Comparison of ENCODE assay signal across 8 cellular contexts in the genomic region with DNA sequence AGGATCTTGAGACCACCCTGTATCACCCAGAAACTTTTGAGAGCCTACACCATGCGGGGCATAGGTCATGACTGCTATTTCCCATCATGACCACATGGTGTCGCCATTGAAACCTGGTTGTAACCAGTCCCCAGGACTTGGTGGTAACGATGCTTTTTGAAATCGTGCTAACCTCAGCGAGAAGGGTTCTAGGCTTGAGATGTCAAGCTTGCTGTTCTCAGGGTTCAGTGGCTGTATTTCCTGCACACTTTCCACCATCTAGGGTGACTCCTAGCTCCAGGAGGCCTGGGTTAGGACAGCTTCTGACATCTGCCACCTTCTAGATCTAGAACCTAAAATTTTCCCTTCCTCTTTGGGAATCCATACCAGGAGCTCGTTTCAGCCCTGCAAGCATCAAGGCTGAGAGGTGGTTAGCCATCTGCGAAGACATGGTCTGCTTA. TPM values are rescaled to one million over a fixed set of nuclear protein-coding genes. Genes with fewer than 3 reads are reported as not detected.
DNase-seq lines count a peak whose midpoint lies in the region; ATAC-seq and TF ChIP-seq lines count a peak whose summit lies in the region.

No MANE protein-coding gene starts in this region.

- H3K9me3 ChIP-seq in SU-DHL-6 (ENCODE audit: insufficient read depth, low read length), result no peaks in the 10 kb centered on the region
- H3K9me3 ChIP-seq in adrenal gland (replicated peaks in 1 of 3), result no peaks in the 10 kb centered on the region

- no peak for TF ChIP-seq POLR2A in NB4 (IDR thresholded peaks at IDR 0.05; ENCODE audit: extremely low read depth, insufficient read length)
- TF ChIP-seq POLR2A in adrenal gland (IDR thresholded peaks at IDR 0.05), result no peak

- ATAC-seq in left cardiac atrium, result peak; percentile 89 to 94
- ATAC-seq in GM19395 (IDR thresholded peaks at IDR 0.05; ENCODE audit: unreplicated experiment), result no peak
- ATAC-seq in HG02973 (IDR thresholded peaks at IDR 0.05; ENCODE audit: unreplicated experiment), result no peak

- no peaks in the 10 kb centered on the region; the same call in 1 of the 2 replicates for H3K27me3 ChIP-seq in SU-DHL-6 (ENCODE audit: low read length)
- no peaks in the 10 kb centered on the region for H3K27me3 ChIP-seq in adrenal gland

- no peaks in the 10 kb centered on the region for H4K20me1 ChIP-seq in SU-DHL-6 (ENCODE audit: low read depth, low read length)

- H3K4me3 ChIP-seq in NB4 (ENCODE audit: low read depth, low read length) (no peak overlapping the region), SU-DHL-6 (ENCODE audit: insufficient read depth, low read length, poor library complexity, severe bottlenecking) (no peak overlapping the region), adrenal gland (no peak overlapping the region)

- no peaks in the 10 kb centered on the region for H3K79me2 ChIP-seq in SU-DHL-6 (ENCODE audit: insufficient read depth, low read length)

- H3K27ac ChIP-seq in SU-DHL-6 (ENCODE audit: low read depth, low read length), result peak overlapping the region; percentile 29; the same call in 1 of the 2 replicates
- H3K27ac ChIP-seq in adrenal gland, result no peak overlapping the region

- H3K9me2 ChIP-seq in SU-DHL-6 (replicated peaks; ENCODE audit: insufficient read depth, low read length), result no peaks in the 10 kb centered on the region

- no peak overlapping the region; the same call in 1 of the 2 replicates for H3K9ac ChIP-seq in SU-DHL-6 (ENCODE audit: low read length)

- WGBS in adrenal gland, 4 donors, result 1 to 7% (median 5%) methylated on average over 7 of the region's 7 CpGs

- H3K4me2 ChIP-seq in SU-DHL-6 (ENCODE audit: low read depth, low read length, poor library complexity, severe bottlenecking), result peak overlapping the region; percentile 28

- peak; percentile 78 for TF ChIP-seq CTCF in GM10248 (IDR thresholded peaks at IDR 0.05; ENCODE audit: control extremely low read depth, extremely low read depth, low read depth, missing control alignments)
- TF ChIP-seq CTCF in NB4 (IDR thresholded peaks at IDR 0.05; ENCODE audit: low read depth, low read length), result peak; percentile 67
- peak; percentile 79 for TF ChIP-seq CTCF in SU-DHL-6 (IDR thresholded peaks at IDR 0.05; ENCODE audit: insufficient read depth, low read length, poor library complexity, severe bottlenecking)
- TF ChIP-seq CTCF in adrenal gland (IDR thresholded peaks at IDR 0.05), result peak; percentile 57 to 86 (median 80)

- peak overlapping the region; percentile 43 for H2AFZ ChIP-seq in SU-DHL-6 (ENCODE audit: low read depth, low read length, severe bottlenecking)

- H3F3A ChIP-seq in SU-DHL-6 (ENCODE audit: insufficient read depth), result no peaks in the 10 kb centered on the region

- H3K4me1 ChIP-seq in adrenal gland (replicated peaks in 1 of 2), result no peaks in the 10 kb centered on the region

- H3K36me3 ChIP-seq in SU-DHL-6 (ENCODE audit: low read length), result no peaks in the 10 kb centered on the region
- no peaks in the 10 kb centered on the region for H3K36me3 ChIP-seq in adrenal gland (replicated peaks in 1 of 2)

- DNase-seq in GM10248 (ENCODE audit: extremely low spot score), result peak; percentile 83
- DNase-seq in NB4 (ENCODE audit: low read depth), result peak; percentile 84
- peak; percentile 51 to 85 (median 68) for DNase-seq in adrenal gland
- DNase-seq in left cardiac atrium, result peak; percentile 38
- peak; percentile 66 for DNase-seq in putamen (ENCODE audit: low spot score)

- POLR2A ChIA-PET in GM10248 (lab: Yijun Ruan, JAX), result interaction anchor here (0.6 kb wide), 1 partner anchor 55 kb away, joined by 3 read pairs; no protein-coding TSS in a partner anchor

- CTCF ChIA-PET in GM10248 (lab: Yijun Ruan, JAX), result interaction anchor here (0.7 to 14.1 kb wide), 26 partner anchors 9 to 261 kb away, joined by 3 to 248 read pairs (median 4); no protein-coding TSS in a partner anchor

- intact Hi-C loops in adrenal gland (cut with DNase I) (loop anchor here (5.0 to 10.0 kb wide), 2 partner anchors 124 to 212 kb away; no protein-coding TSS in a partner anchor), left cardiac atrium (cut with DNase I) (loop anchor here (5.0 to 10.0 kb wide), 4 partner anchors 84 to 207 kb away; a partner anchor contains a TSS)

RNA-seq across cellular contexts. Expression of a gene that starts 13.0 kb away (rescaled TPM):
- total RNA-seq in adrenal gland (10 to 100 TPM in 2 of 8 donors, 1 to 10 TPM in 6; 1.1 to 10.5 (median 5.5) TPM), left cardiac atrium (under 1 TPM; 0.42 to 0.59 TPM)
- 1 to 10 TPM in 2 of 3 donors, under 1 TPM in 1; 0.53 to 3.8 (median 2.6) TPM for polyA plus RNA-seq in adrenal gland

RNA-seq across cellular contexts. Expression of a gene that starts 54.2 kb away (rescaled TPM):
- total RNA-seq in adrenal gland (10 to 100 TPM; 40.6 to 63.6 (median 56.2) TPM), left cardiac atrium (10 to 100 TPM; 52.7 to 53.4 TPM)
- 10 to 100 TPM in 1 of 3 donors, 1 to 10 TPM in 2; 7.6 to 49.8 (median 8.1) TPM for polyA plus RNA-seq in adrenal gland

Comparison
In these comparisons a context has a peak if more than half of its experiments do, and no peak if none do; other contexts are left out.
1. ATAC-seq: peak in left cardiac atrium (2 of 2); none in GM19395 (single experiment) and HG02973 (single experiment).
2. Peak in every context shown above with its lines, with median percentiles within 50 percentile points of each other: DNase-seq and CTCF ChIP-seq.